Comparison of ENCODE assay signal across 27 cellular contexts in genomic region chrX:120534413-120535205, GRCh38. TPM values are rescaled to one million over a fixed set of nuclear protein-coding genes. Genes with fewer than 3 reads are reported as not detected.
DNase-seq lines count a peak whose midpoint lies in the region; ATAC-seq, FAIRE-seq and TF ChIP-seq lines count a peak whose summit lies in the region.
"Had no signal": no experiment of that assay in that cellular context is flagged by ENCODE, and none has a peak within 500 bp of the region (broad histone marks: within the 10 kb centered on the region; RNA-seq: fewer than 3 reads in every experiment).

No MANE protein-coding gene starts in this region.

- no peak overlapping the region for H3K14ac ChIP-seq in H1 (ENCODE audit: insufficient read length)

- H3K27me3 ChIP-seq in Karpas-422 (ENCODE audit: low read length) (no peaks in the 10 kb centered on the region), H1 (replicated peaks in 1 of 4; ENCODE audit: control insufficient read depth in 3 of 4, extremely low read depth in 1 of 4, insufficient read depth in 3 of 4, low read length in 3 of 4) (no peaks in the 10 kb centered on the region)
- H3K27me3 ChIP-seq: BE2C, SJCRH30 had no signal

- H3K4me2 ChIP-seq in Karpas-422 (ENCODE audit: low read depth, low read length, poor library complexity, severe bottlenecking) = no peak overlapping the region
- H3K4me2 ChIP-seq in H1 (ENCODE audit: insufficient read depth in 1 of 2, low read depth in 2 of 2, low read length in 2 of 2) = no peak overlapping the region
- H3K4me2 ChIP-seq: KMS-11, PC-9 had no signal

- no peak overlapping the region for H2BK120ac ChIP-seq in H1 (replicated peaks; ENCODE audit: low read depth, low read length)

- no peak overlapping the region for H3K4me3 Mint-ChIP-seq in activated naive CD8-positive, alpha-beta T cell
- no peak overlapping the region for H3K4me3 Mint-ChIP-seq in activated naive CD8-positive, alpha-beta T cell treated with anti-CD3 and anti-CD28 coated beads, Interleukin-2, amount 50 U/mL, for 24 hours
- H3K4me3 Mint-ChIP-seq: CD14-positive monocyte; CD8-positive, alpha-beta memory T cell had no signal

- no peaks in the 10 kb centered on the region for H3K9me2 ChIP-seq in Karpas-422 (replicated peaks; ENCODE audit: insufficient read depth, low read length)

- H4K20me1 ChIP-seq in Karpas-422 (ENCODE audit: insufficient read depth, low read depth, low read length) (no peaks in the 10 kb centered on the region), H1 (replicated peaks in 1 of 2; ENCODE audit: control insufficient read depth in 1 of 2, insufficient read depth in 2 of 2, low read length in 2 of 2) (no peaks in the 10 kb centered on the region)

- no peak overlapping the region for H3K23ac ChIP-seq in H1 (ENCODE audit: insufficient read length)

- H3K4me1 ChIP-seq in Karpas-422 (ENCODE audit: low read length) = peaks cover 43% of the 10 kb centered on the region
- H3K4me1 ChIP-seq in H1 (replicated peaks in 1 of 4; ENCODE audit: control insufficient read depth in 3 of 4, insufficient read depth in 4 of 4, low read length in 3 of 4) = no peaks in the 10 kb centered on the region
- H3K4me1 ChIP-seq: BE2C, SJCRH30 had no signal

- H3K4ac ChIP-seq in H1 (replicated peaks; ENCODE audit: insufficient read length, low read depth, low read length) = no peak overlapping the region

- H3K9me3 Mint-ChIP-seq in activated naive CD8-positive, alpha-beta T cell (ENCODE audit: low read depth) = no peaks in the 10 kb centered on the region
- H3K9me3 Mint-ChIP-seq in activated naive CD8-positive, alpha-beta T cell treated with anti-CD3 and anti-CD28 coated beads, Interleukin-2, amount 50 U/mL, for 24 hours = no peaks in the 10 kb centered on the region
- H3K9me3 Mint-ChIP-seq: CD8-positive, alpha-beta memory T cell had no signal

- H3K4me3 ChIP-seq in Karpas-422 (ENCODE audit: low read length) (no peak overlapping the region), H1 (ENCODE audit: extremely low read depth in 1 of 4, insufficient read depth in 2 of 4, low read depth in 3 of 4, low read length in 4 of 4) (no peak overlapping the region)
- H3K4me3 ChIP-seq: GM12878, PC-9, SJCRH30 had no signal

- H3K9ac ChIP-seq in Karpas-422 (ENCODE audit: low read length) (no peak overlapping the region), H1 (replicated peaks in 1 of 4; ENCODE audit: extremely low read depth in 1 of 4, low read depth in 3 of 4, low read length in 3 of 4) (no peak overlapping the region)
- H3K9ac ChIP-seq: KMS-11 had no signal

- peak overlapping the region; percentile 16 for H3K27ac Mint-ChIP-seq in activated naive CD8-positive, alpha-beta T cell
- no peak overlapping the region for H3K27ac Mint-ChIP-seq in activated naive CD8-positive, alpha-beta T cell treated with anti-CD3 and anti-CD28 coated beads, Interleukin-2, amount 50 U/mL, for 24 hours
- H3K27ac Mint-ChIP-seq: CD8-positive, alpha-beta memory T cell had no signal

- no peaks in the 10 kb centered on the region for H3K23me2 ChIP-seq in H1 (ENCODE audit: low read depth, low read length)

- H2AFZ ChIP-seq in Karpas-422 (ENCODE audit: low read length) (no peak overlapping the region), H1 (ENCODE audit: low read length) (no peak overlapping the region)
- H2AFZ ChIP-seq: PC-9 had no signal

- no peak for TF ChIP-seq CTCF in H1 (IDR thresholded peaks at IDR 0.05; ENCODE audit: control extremely low read depth in 1 of 3, insufficient read depth in 1 of 3, low read depth in 1 of 3, low read length in 3 of 3)

- no peak overlapping the region for H2BK15ac ChIP-seq in H1 (ENCODE audit: low read length)

- CTCF ChIA-PET in H1 (lab: Charles Lee; ENCODE audit: partially characterized antibody) = interaction anchor here (1.0 to 1.7 kb wide), 2 partner anchors 15 to 20 kb away, joined by 3 to 5 read pairs; no protein-coding TSS in a partner anchor

- H3K27me3 Mint-ChIP-seq in activated naive CD8-positive, alpha-beta T cell = no peaks in the 10 kb centered on the region
- no peaks in the 10 kb centered on the region for H3K27me3 Mint-ChIP-seq in activated naive CD8-positive, alpha-beta T cell treated with anti-CD3 and anti-CD28 coated beads, Interleukin-2, amount 50 U/mL, for 24 hours
- H3K27me3 Mint-ChIP-seq: CD8-positive, alpha-beta memory T cell had no signal

- H3K36me3 ChIP-seq in Karpas-422 (ENCODE audit: insufficient read depth, low read length) (peaks cover 24% of the 10 kb centered on the region; the same call in 1 of the 2 replicates), H1 (ENCODE audit: control insufficient read depth in 2 of 4, insufficient read depth in 4 of 4, low read length in 3 of 4) (peaks cover 0 to 58% (median 11%) of the 10 kb centered on the region in 4 experiments; a peak in 6 of 8 replicates)
- H3K36me3 ChIP-seq: BE2C had no signal

- H4K5ac ChIP-seq in H1 (ENCODE audit: insufficient read length, low read depth, low read length) = no peak overlapping the region

- H2AK5ac ChIP-seq in H1 (ENCODE audit: low read depth, low read length) = no peak overlapping the region

- no peak for DNase-seq in activated naive CD8-positive, alpha-beta T cell treated with anti-CD3 and anti-CD28 coated beads, Interleukin-2, amount 50 U/mL, for 24 hours
- no peak for DNase-seq in Karpas-422
- no peak for DNase-seq in H1 (ENCODE audit: low read depth in 1 of 2, low spot score in 2 of 2)
- DNase-seq in Ammon's horn (ENCODE audit: low spot score) = no peak
- DNase-seq in kidney glomerular epithelial cell (lab: John Stamatoyannopoulos, UW) = no peak
- DNase-seq in NCI-H345 (lab: John Stamatoyannopoulos, UW) = no peak
- DNase-seq: BE2C; CD8-positive, alpha-beta memory T cell; DMS 273 treated with DMSO at 0.1 percent for 48 hours; DMS79; EL; GDM1; NCI-H1048; NCI-H1417; NCI-H1694; NCI-H2029 treated with DMSO at 0.1 percent for 48 hours; NCI-H526 treated with DMSO at 0.1 percent for 48 hours; PC-9; SJCRH30 had no signal

- POLR2A ChIA-PET in H1 (lab: Charles Lee; ENCODE audit: partially characterized antibody) = interaction anchor here (1.0 kb wide), 1 partner anchor 26 kb away, joined by 3 read pairs; no protein-coding TSS in a partner anchor

- H3K9me3 ChIP-seq in Karpas-422 (ENCODE audit: low read length) = no peaks in the 10 kb centered on the region
- H3K9me3 ChIP-seq in H1 (ENCODE audit: insufficient read depth in 2 of 2, low read depth in 1 of 2, low read length in 1 of 2) = no peaks in the 10 kb centered on the region
- H3K9me3 ChIP-seq: BE2C, SJCRH30 had no signal

- peaks cover 6% of the 10 kb centered on the region for H3K36me3 Mint-ChIP-seq in activated naive CD8-positive, alpha-beta T cell
- peaks cover 24% of the 10 kb centered on the region for H3K36me3 Mint-ChIP-seq in activated naive CD8-positive, alpha-beta T cell treated with anti-CD3 and anti-CD28 coated beads, Interleukin-2, amount 50 U/mL, for 24 hours (ENCODE audit: low read depth)

- FAIRE-seq in H1 (lab: Jason Lieb, UNC) = peak; percentile 36
- FAIRE-seq: GM12878, H54, HTR-8/SVneo had no signal

- TF ChIP-seq RAD21 in H1 (IDR thresholded peaks at IDR 0.05 in 1 of 2, conservative IDR thresholded peaks at IDR 0.05 in 1 of 2; ENCODE audit: low read depth in 2 of 2, low read length in 2 of 2) = no peak

- ATAC-seq in activated naive CD8-positive, alpha-beta T cell treated with anti-CD3 and anti-CD28 coated beads, Interleukin-2, amount 50 U/mL, for 24 hours = no peak
- ATAC-seq: GM12878, Right ventricle myocardium inferior, SK-N-SH treated with all-trans-retinoic acid at 6 μM for 48 hours had no signal

- no peak for TF ChIP-seq EP300 in H1 (IDR thresholded peaks at IDR 0.05; ENCODE audit: borderline replicate concordance in 1 of 2, low read depth in 2 of 2, low read length in 2 of 2)

- H3K79me2 ChIP-seq in Karpas-422 (ENCODE audit: low read length) (no peaks in the 10 kb centered on the region), H1 (ENCODE audit: control insufficient read depth in 1 of 2, insufficient read depth in 2 of 2, low read length in 2 of 2) (no peaks in the 10 kb centered on the region)

- H3K79me1 ChIP-seq in H1 (ENCODE audit: low read depth, low read length) = no peaks in the 10 kb centered on the region

- no peak overlapping the region for H2BK20ac ChIP-seq in H1 (ENCODE audit: low read length)

- H3K27ac ChIP-seq in Karpas-422 (ENCODE audit: low read length) (peak overlapping the region; percentile 61), H1 (ENCODE audit: low read depth, low read length) (no peak overlapping the region)
- H3K27ac ChIP-seq: KMS-11, PC-9, SJCRH30 had no signal

- no peak overlapping the region for H4K8ac ChIP-seq in H1 (ENCODE audit: extremely low read depth, insufficient read depth, low read length)

- no peak for TF ChIP-seq POLR2A in H1 (IDR thresholded peaks at IDR 0.05; ENCODE audit: control extremely low read depth in 1 of 2, low read depth in 2 of 2, low read length in 2 of 2)

- no peak overlapping the region for H2BK5ac ChIP-seq in H1 (ENCODE audit: low read depth, low read length)

- WGBS in H1 (ENCODE audit: extremely low coverage in 1 of 2, insufficient coverage in 1 of 2, insufficient read length in 1 of 2, insufficient replicate concordance in 2 of 2, low coverage in 1 of 2, low lambda C conversion rate in 2 of 2, missing lambda C conversion rate in 1 of 2), 2 experiments = 92% methylated on average over 3 of the region's 3 CpGs; no CpG with 5 or more reads in 1 of the 2 experiments

- H2BK12ac ChIP-seq in H1 (ENCODE audit: low read depth, low read length) = no peak overlapping the region

- no peak overlapping the region for H3K18ac ChIP-seq in H1 (ENCODE audit: extremely low read depth, low read length)

- no peak overlapping the region for H4K91ac ChIP-seq in H1 (replicated peaks; ENCODE audit: insufficient read length, low read length)

- no peaks in the 10 kb centered on the region for H3K4me1 Mint-ChIP-seq in activated naive CD8-positive, alpha-beta T cell (ENCODE audit: low read depth)
- H3K4me1 Mint-ChIP-seq in activated naive CD8-positive, alpha-beta T cell treated with anti-CD3 and anti-CD28 coated beads, Interleukin-2, amount 50 U/mL, for 24 hours = no peaks in the 10 kb centered on the region
- H3K4me1 Mint-ChIP-seq: CD8-positive, alpha-beta memory T cell had no signal

- no peak overlapping the region for H3K56ac ChIP-seq in H1 (replicated peaks; ENCODE audit: insufficient read length, low read depth, low read length)

TF ChIP-seq in H1, 55 proteins besides CTCF, POLR2A, EP300 and RAD21:
- TF ChIP-seq GTF2F1 (IDR thresholded peaks at IDR 0.05; ENCODE audit: borderline replicate concordance, low read depth, low read length) = no peak
- TF ChIP-seq MAFK (IDR thresholded peaks at IDR 0.05; ENCODE audit: low read depth, low read length) = peak; percentile 17; the same call in 1 of the 2 replicates
TF ChIP-seq in H1: peak in this region for 1.

RNA-seq across cellular contexts. Expression of gene CUL4B, which starts 26.2 kb away (rescaled TPM):
- total RNA-seq in Karpas-422 (2014; rRNA removed; shearing (Covaris generic); ENCODE audit: low replicate concordance) = 30.3 and 50.6 TPM in 2 replicates
- total RNA-seq in H1 (2021; fragmentation: NEBNext Ultra II Directional; extraction: Animal tissue kit (Norgen Biotek cat#: 25700)) = 44.0 and 46.1 TPM in 2 replicates
- polyA plus RNA-seq in H1 (2011; rRNA removed) = 9.0 and 11.7 TPM in 2 replicates
- 12.6 TPM for polyA plus RNA-seq in H1 (2011; cell fraction: cytosol; rRNA removed)
- 37.6 TPM for polyA plus RNA-seq in H1 (2011; cell fraction: nucleus; rRNA removed)
- polyA plus RNA-seq in H1 (2012, experiment 1 of 2) = 13.8 to 27.3 TPM (median 16.5 TPM) in 4 replicates
- polyA plus RNA-seq in H1 (2012, experiment 2 of 2) = 2.5 TPM
- 26.4 TPM for polyA plus RNA-seq in H1 (2013, experiment 1 of 2)
- polyA plus RNA-seq in H1 (2013, experiment 2 of 2) = 25.0 TPM
- 118 and 128 TPM in 2 replicates for polyA minus RNA-seq in H1 (2011; rRNA and poly(A)+ RNA removed)
- 19.9 TPM for polyA minus RNA-seq in H1 (2011; cell fraction: cytosol; rRNA and poly(A)+ RNA removed)
- polyA minus RNA-seq in H1 (2011; cell fraction: nucleus; rRNA and poly(A)+ RNA removed) = 63.6 TPM
